8 cellular contexts compared by ENCODE assay signal in the genomic region with DNA sequence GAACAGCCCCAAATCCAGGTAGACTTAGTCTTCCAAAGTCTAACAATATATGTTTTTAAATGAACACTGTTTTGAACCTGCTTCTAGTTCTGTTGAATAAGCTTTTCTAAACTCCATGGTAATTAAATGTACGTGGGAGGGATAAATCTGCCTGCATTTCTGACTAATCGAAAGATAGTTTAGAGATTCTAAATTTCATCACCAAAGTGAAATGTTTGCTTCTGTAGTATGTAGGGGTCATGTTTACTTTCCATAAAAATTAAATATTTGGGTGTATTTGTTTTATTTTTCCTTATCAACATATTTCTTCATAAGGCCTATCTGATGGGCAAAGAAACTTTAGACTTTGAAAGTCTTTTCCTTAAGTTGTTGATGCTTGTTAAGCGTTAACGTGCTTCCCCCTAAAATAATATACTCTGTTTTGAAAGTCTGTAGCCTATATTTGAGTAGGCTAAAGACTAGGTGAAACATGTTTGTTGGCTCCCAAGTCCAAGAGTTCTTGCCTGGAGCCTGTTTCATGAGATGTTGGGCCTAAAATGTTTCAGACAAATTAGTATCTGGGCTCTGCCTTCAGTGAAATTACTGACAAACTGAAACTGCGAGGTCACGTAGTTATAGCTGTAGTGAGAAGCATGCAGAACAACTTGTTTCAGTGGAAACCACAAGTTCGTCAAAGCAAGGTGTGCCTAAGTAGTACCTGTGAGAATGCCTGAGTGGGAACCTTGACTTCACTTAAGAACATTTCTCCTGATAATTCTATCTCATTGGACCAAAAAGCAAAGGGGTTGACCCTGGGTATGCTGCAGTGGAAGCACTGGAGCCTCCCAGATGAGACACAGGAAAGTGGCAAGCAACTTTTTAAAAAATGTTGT.
DNase-seq lines count a peak whose midpoint lies in the region; ATAC-seq, FAIRE-seq and TF ChIP-seq lines count a peak whose summit lies in the region.

No MANE protein-coding gene starts in this region.

- dilution Hi-C loops in endothelial cell of umbilical vein (cut with MboI; ENCODE audit: extremely low pct_ligation_motif_present, low sequenced_read_pairs): no loop called here

- no peaks in the 10 kb centered on the region for H3K79me2 ChIP-seq in endothelial cell of umbilical vein (ENCODE audit: control insufficient read depth, insufficient read depth, low read length)

- H4K20me1 ChIP-seq in endothelial cell of umbilical vein (replicated peaks; ENCODE audit: control insufficient read depth, extremely low read depth, insufficient read depth, low read length): no peaks in the 10 kb centered on the region

- no peaks in the 10 kb centered on the region for H3K36me3 ChIP-seq in endothelial cell of umbilical vein (ENCODE audit: control insufficient read depth in 2 of 2, extremely low read depth in 1 of 2, insufficient read depth in 2 of 2, low read length in 2 of 2)

- POLR2A ChIA-PET in endothelial cell of umbilical vein (lab: Charles Lee): interaction anchor here (0.6 kb wide), 2 partner anchors 36 to 1265 kb away, joined by 3 read pairs; no protein-coding TSS in a partner anchor

- peak; percentile 14 for DNase-seq in NCI-H69 (lab: John Stamatoyannopoulos, UW)
- DNase-seq in endothelial cell of umbilical vein (ENCODE audit: low read depth, low spot score): peak; percentile 76
- DNase-seq in pons (ENCODE audit: low spot score): peak; percentile 7
- no peak for DNase-seq in RPMI8226
- DNase-seq in NCI-H1436 treated with DMSO at 0.1 percent for 48 hours (lab: John Stamatoyannopoulos, UW): no peak
- no peak for DNase-seq in AML-193 (lab: John Stamatoyannopoulos, UW)

- H3K9me3 ChIP-seq in endothelial cell of umbilical vein (replicated peaks; ENCODE audit: control insufficient read depth, insufficient read depth, low read length): no peaks in the 10 kb centered on the region

- no peak for TF ChIP-seq CTCF in endothelial cell of umbilical vein (IDR thresholded peaks at IDR 0.05; ENCODE audit: extremely low read depth in 1 of 2, insufficient read depth in 1 of 2, low read depth in 1 of 2, low read length in 2 of 2)

- peak overlapping the region; percentile 63 for H3K9ac ChIP-seq in endothelial cell of umbilical vein (replicated peaks; ENCODE audit: extremely low read depth, insufficient read depth, low read length)

- peak overlapping the region; percentile 67 for H3K27ac ChIP-seq in endothelial cell of umbilical vein (ENCODE audit: insufficient read depth, low read depth, low read length)

- no peaks in the 10 kb centered on the region for H3K9me1 ChIP-seq in endothelial cell of umbilical vein (replicated peaks; ENCODE audit: control insufficient read depth, extremely low read depth, insufficient read depth, low read length)

- TF ChIP-seq POLR2A in GM18505 (IDR thresholded peaks at IDR 0.05; ENCODE audit: borderline replicate concordance, extremely low read depth, insufficient read depth, insufficient read length) (peak; percentile 46), endothelial cell of umbilical vein (IDR thresholded peaks at IDR 0.05; ENCODE audit: low read depth, low read length) (no peak)

- ATAC-seq in GM18505 (IDR thresholded peaks at IDR 0.05; ENCODE audit: unreplicated experiment) (peak; percentile 92), GM21737 (IDR thresholded peaks at IDR 0.05; ENCODE audit: unreplicated experiment) (peak; percentile 92)

- BruUV-seq in endothelial cell of umbilical vein (replicated peaks; lab: Mats Ljungman, UMichigan): no TSS peak

- H3K27me3 ChIP-seq in endothelial cell of umbilical vein (ENCODE audit: control insufficient read depth in 2 of 2, insufficient read depth in 2 of 2, low read length in 2 of 2): no peaks in the 10 kb centered on the region

- H3K4me1 ChIP-seq in endothelial cell of umbilical vein (ENCODE audit: control insufficient read depth, extremely low read depth, insufficient read depth, low read length): peaks cover 15% of the 10 kb centered on the region

- H3K4me3 ChIP-seq in endothelial cell of umbilical vein (replicated peaks in 1 of 3; ENCODE audit: insufficient read depth in 1 of 3, low read depth in 1 of 3, low read length in 3 of 3): peak overlapping the region in 2 of 3 experiments; percentile 60 to 75

- no peak for FAIRE-seq in endothelial cell of umbilical vein (lab: Jason Lieb, UNC)

- H3K4me2 ChIP-seq in endothelial cell of umbilical vein (ENCODE audit: insufficient read depth, low read length): peak overlapping the region; percentile 80

- H2AFZ ChIP-seq in endothelial cell of umbilical vein (ENCODE audit: low read depth, low read length): peak overlapping the region; percentile 67

- intact Hi-C loops in endothelial cell of umbilical vein (cut with micrococcal nuclease): loop anchor here (5.0 kb wide), 1 partner anchor 110 kb away; no protein-coding TSS in a partner anchor

- CTCF ChIA-PET in endothelial cell of umbilical vein (lab: Charles Lee): interaction anchor here (0.8 to 3.2 kb wide), 10 partner anchors 10 to 1123 kb away, joined by 3 to 33 read pairs (median 5); no protein-coding TSS in a partner anchor

TF ChIP-seq in endothelial cell of umbilical vein, 7 proteins besides CTCF, POLR2A, EP300 and RAD21:
- TF ChIP-seq GATA2 (IDR thresholded peaks at IDR 0.05; ENCODE audit: insufficient read depth, insufficient read length, low read depth, low read length): no peak
- TF ChIP-seq, protein P1, sequence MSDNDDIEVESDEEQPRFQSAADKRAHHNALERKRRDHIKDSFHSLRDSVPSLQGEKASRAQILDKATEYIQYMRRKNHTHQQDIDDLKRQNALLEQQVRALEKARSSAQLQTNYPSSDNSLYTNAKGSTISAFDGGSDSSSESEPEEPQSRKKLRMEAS (IDR thresholded peaks at IDR 0.05; ENCODE audit: insufficient read depth, insufficient read length): no peak
- TF ChIP-seq MYC (IDR thresholded peaks at IDR 0.05; ENCODE audit: low read depth, low read length): no peak

Comparison
In these comparisons a context has a peak if more than half of its experiments do, and no peak if none do; other contexts are left out.
1. DNase-seq: peak in NCI-H69 (single experiment), endothelial cell of umbilical vein (single experiment) and pons (single experiment); none in RPMI8226 (single experiment), NCI-H1436 treated with DMSO at 0.1 percent for 48 hours (single experiment) and AML-193 (0 of 2).